1 cellular context compared by ENCODE assay signal in the genomic region with DNA sequence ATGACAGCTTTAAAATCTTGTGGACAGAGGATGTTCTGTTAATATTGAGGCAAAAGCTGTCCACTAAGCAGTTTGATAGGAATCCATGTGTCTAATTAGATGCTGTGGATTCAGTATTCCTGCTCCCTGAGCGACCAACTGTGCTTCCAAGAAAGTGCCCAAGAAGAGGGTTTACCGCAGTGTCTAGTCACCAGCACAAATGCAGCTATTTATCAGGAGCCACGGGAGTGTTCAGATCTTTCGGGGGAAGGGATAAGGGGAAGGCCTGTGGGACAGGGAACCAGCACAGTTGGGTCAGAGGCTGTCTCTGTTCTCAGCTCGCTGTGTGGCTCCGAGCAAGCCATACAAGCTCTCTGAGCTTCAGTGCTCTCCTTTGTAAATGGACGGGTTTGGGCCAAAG.
TF ChIP-seq lines count a peak whose summit lies in the region.

No MANE protein-coding gene starts in this region.

TF ChIP-seq in GM23338, 12 proteins besides CTCF, POLR2A, EP300 and RAD21 (continued from another document):
- TF ChIP-seq, protein P1, sequence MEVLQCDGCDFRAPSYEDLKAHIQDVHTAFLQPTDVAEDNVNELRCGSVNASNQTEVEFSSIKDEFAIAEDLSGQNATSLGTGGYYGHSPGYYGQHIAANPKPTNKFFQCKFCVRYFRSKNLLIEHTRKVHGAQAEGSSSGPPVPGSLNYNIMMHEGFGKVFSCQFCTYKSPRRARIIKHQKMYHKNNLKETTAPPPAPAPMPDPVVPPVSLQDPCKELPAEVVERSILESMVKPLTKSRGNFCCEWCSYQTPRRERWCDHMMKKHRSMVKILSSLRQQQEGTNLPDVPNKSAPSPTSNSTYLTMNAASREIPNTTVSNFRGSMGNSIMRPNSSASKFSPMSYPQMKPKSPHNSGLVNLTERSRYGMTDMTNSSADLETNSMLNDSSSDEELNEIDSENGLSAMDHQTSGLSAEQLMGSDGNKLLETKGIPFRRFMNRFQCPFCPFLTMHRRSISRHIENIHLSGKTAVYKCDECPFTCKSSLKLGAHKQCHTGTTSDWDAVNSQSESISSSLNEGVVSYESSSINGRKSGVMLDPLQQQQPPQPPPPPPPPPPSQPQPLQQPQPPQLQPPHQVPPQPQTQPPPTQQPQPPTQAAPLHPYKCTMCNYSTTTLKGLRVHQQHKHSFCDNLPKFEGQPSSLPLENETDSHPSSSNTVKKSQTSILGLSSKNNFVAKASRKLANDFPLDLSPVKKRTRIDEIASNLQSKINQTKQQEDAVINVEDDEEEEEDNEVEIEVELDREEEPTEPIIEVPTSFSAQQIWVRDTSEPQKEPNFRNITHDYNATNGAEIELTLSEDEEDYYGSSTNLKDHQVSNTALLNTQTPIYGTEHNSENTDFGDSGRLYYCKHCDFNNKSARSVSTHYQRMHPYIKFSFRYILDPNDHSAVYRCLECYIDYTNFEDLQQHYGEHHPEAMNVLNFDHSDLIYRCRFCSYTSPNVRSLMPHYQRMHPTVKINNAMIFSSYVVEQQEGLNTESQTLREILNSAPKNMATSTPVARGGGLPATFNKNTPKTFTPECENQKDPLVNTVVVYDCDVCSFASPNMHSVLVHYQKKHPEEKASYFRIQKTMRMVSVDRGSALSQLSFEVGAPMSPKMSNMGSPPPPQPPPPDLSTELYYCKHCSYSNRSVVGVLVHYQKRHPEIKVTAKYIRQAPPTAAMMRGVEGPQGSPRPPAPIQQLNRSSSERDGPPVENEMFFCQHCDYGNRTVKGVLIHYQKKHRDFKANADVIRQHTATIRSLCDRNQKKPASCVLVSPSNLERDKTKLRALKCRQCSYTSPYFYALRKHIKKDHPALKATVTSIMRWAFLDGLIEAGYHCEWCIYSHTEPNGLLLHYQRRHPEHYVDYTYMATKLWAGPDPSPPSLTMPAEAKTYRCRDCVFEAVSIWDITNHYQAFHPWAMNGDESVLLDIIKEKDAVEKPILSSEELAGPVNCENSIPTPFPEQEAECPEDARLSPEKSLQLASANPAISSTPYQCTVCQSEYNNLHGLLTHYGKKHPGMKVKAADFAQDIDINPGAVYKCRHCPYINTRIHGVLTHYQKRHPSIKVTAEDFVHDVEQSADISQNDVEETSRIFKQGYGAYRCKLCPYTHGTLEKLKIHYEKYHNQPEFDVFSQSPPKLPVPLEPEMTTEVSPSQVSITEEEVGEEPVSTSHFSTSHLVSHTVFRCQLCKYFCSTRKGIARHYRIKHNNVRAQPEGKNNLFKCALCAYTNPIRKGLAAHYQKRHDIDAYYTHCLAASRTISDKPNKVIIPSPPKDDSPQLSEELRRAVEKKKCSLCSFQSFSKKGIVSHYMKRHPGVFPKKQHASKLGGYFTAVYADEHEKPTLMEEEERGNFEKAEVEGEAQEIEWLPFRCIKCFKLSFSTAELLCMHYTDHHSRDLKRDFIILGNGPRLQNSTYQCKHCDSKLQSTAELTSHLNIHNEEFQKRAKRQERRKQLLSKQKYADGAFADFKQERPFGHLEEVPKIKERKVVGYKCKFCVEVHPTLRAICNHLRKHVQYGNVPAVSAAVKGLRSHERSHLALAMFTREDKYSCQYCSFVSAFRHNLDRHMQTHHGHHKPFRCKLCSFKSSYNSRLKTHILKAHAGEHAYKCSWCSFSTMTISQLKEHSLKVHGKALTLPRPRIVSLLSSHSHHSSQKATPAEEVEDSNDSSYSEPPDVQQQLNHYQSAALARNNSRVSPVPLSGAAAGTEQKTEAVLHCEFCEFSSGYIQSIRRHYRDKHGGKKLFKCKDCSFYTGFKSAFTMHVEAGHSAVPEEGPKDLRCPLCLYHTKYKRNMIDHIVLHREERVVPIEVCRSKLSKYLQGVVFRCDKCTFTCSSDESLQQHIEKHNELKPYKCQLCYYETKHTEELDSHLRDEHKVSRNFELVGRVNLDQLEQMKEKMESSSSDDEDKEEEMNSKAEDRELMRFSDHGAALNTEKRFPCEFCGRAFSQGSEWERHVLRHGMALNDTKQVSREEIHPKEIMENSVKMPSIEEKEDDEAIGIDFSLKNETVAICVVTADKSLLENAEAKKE (CRISPR knock-in tag; IDR thresholded peaks at IDR 0.05) = no peak
- TF ChIP-seq NANOG (IDR thresholded peaks at IDR 0.05; ENCODE audit: borderline replicate concordance) (no peak), CREB1 (CRISPR knock-in tag; IDR thresholded peaks at IDR 0.05; ENCODE audit: low read depth) (no peak)
